In the genomic region with DNA sequence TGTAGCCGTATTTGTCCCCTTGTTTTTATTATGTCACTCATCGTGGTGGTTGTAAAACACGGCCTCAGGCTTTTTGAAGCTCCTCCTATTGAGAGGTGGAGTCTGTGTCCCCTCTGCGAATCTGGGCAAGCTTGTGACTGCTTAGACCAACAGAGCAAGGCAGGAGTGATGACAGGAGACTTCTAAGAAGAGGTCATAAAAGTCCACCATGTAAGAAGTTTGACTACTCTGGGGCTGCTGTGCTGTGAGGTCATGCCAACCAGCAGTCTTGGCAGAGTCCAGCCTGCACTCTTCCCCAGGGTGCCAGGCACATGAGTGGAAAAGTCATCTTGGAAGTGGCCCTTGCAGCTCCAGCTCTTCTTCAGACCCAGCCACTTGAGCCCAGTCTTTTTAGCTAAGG, we compare ENCODE assay signal across 11 cellular contexts.
"Had no signal": no experiment of that assay in that cellular context is flagged by ENCODE, and none has a peak within 500 bp of the region (broad histone marks: within the 10 kb centered on the region; RNA-seq: fewer than 3 reads in every experiment).

No MANE protein-coding gene starts in this region.

- DNase-seq: activated CD4-positive, alpha-beta T cell treated with anti-CD3 and anti-CD28 coated beads, Interleukin-2, amount 50 U/mL, for 4 hours; activated CD4-positive, CD25-positive, alpha-beta regulatory T cell treated with anti-CD3 and anti-CD28 coated beads, Interleukin-2, amount 50 U/mL, for 72 hours; activated naive CD4-positive, alpha-beta T cell; activated naive CD8-positive, alpha-beta T cell treated with anti-CD3 and anti-CD28 coated beads, Interleukin-2, amount 10 ng/mL, durations not matched to agents 7 days and 5 days; activated T-cell treated with anti-CD3 and anti-CD28 coated beads for 4 hours; anterior cingulate cortex; head of caudate nucleus; mucosa of descending colon had no signal

- H3K9me3 ChIP-seq: vagina had no signal

- H3K4me3 ChIP-seq: mucosa of descending colon, vagina had no signal

- H3K36me3 ChIP-seq: vagina had no signal

- ATAC-seq: mucosa of descending colon; natural killer cell treated with Interleukin-12 subunit alpha and Interleukin-12 subunit beta and Interleukin-15 and Interleukin-18, amount 100 ng/mL, for 72 hours had no signal

- H3K27ac ChIP-seq: epithelial cell of prostate, vagina had no signal

- H3K27me3 ChIP-seq: vagina had no signal
